Comparison of ENCODE assay signal across 10 cellular contexts in the genomic region with DNA sequence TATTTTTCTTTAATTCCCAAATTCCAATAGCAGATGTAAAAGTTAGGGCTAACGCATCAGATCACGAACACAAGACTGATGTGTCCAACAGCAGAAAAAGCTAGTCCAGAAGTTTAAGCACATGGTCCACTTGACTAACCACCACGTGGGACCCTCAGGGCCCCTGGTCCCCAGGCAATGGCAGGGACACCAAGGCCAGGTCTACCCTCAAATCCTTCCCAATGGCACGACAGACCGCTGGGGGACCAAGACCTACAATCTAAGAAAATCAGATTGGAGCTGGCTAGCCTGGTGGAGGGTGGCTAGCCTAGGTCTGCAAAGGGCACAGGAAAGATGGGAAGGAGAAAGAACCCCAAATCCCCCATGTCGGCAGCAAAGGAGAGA. TPM values are rescaled to one million over a fixed set of nuclear protein-coding genes. Genes with fewer than 3 reads are reported as not detected.
DNase-seq lines count a peak whose midpoint lies in the region; FAIRE-seq and TF ChIP-seq lines count a peak whose summit lies in the region.
"Had no signal": no experiment of that assay in that cellular context is flagged by ENCODE, and none has a peak within 500 bp of the region (broad histone marks: within the 10 kb centered on the region; RNA-seq: fewer than 3 reads in every experiment).

No MANE protein-coding gene starts in this region.

- peak overlapping the region; percentile 90 for H3K9ac ChIP-seq in HUES64 (ENCODE audit: low read depth, low read length)

- CTCF ChIA-PET in A673 (lab: Charles Lee), result interaction anchor here (1.5 to 1.6 kb wide), 2 partner anchors 12 to 13 kb away, joined by 5 to 6 read pairs; no protein-coding TSS in a partner anchor

- peaks cover 15% of the 10 kb centered on the region for H3K4me1 ChIP-seq in A673 (ENCODE audit: insufficient read depth, low read length, poor library complexity, severe bottlenecking)
- H3K4me1 ChIP-seq in HUES64 (ENCODE audit: insufficient read depth, low read length), result peaks cover 19% of the 10 kb centered on the region
- H3K4me1 ChIP-seq in muscle layer of duodenum (ENCODE audit: control insufficient read depth in 1 of 2, insufficient read depth in 2 of 2, low read length in 2 of 2), result peaks cover 15 to 42% of the 10 kb centered on the region in 2 donors

- FAIRE-seq in bronchial epithelial cell (lab: Jason Lieb, UNC), result no peak

- WGBS in HUES64, result 53% methylated on average over 6 of the region's 6 CpGs

- H3K9me3 ChIP-seq in A673 (ENCODE audit: low read depth, low read length, poor library complexity, severe bottlenecking) (no peaks in the 10 kb centered on the region), HUES64 (ENCODE audit: insufficient read depth, low read depth, low read length) (no peaks in the 10 kb centered on the region), muscle layer of duodenum (ENCODE audit: control insufficient read depth in 1 of 2, low read length in 2 of 2) (no peaks in the 10 kb centered on the region)

- POLR2A ChIA-PET in A673 (lab: Charles Lee; ENCODE audit: low non-redundant PET), result no interaction called here

- peaks cover 28% of the 10 kb centered on the region for H3K36me3 ChIP-seq in A673 (ENCODE audit: insufficient read depth, low read length, poor library complexity, severe bottlenecking)
- peaks cover 32% of the 10 kb centered on the region for H3K36me3 ChIP-seq in HUES64 (ENCODE audit: insufficient read depth, low read length)
- peaks cover 19% of the 10 kb centered on the region for H3K36me3 ChIP-seq in bronchial epithelial cell (ENCODE audit: control insufficient read depth, insufficient read depth, low read length)
- H3K36me3 ChIP-seq in muscle layer of duodenum (ENCODE audit: control insufficient read depth in 1 of 2, insufficient read depth in 2 of 2, low read length in 2 of 2), result peaks cover 0 to 12% of the 10 kb centered on the region in 2 donors

- H3K27me3 ChIP-seq in A673 (replicated peaks; ENCODE audit: insufficient read depth, low read depth, low read length, poor library complexity), result no peaks in the 10 kb centered on the region
- no peaks in the 10 kb centered on the region for H3K27me3 ChIP-seq in HUES64 (ENCODE audit: insufficient read depth, low read length)
- H3K27me3 ChIP-seq in bronchial epithelial cell (ENCODE audit: control insufficient read depth, insufficient read depth, low read length), result no peaks in the 10 kb centered on the region
- no peaks in the 10 kb centered on the region for H3K27me3 ChIP-seq in muscle layer of duodenum (ENCODE audit: low read depth, low read length)

- DNase-seq in A673 (ENCODE audit: low spot score), result no peak
- DNase-seq in bronchial epithelial cell (ENCODE audit: low read depth), result no peak
- no peak for DNase-seq in AG08396 (ENCODE audit: low spot score)
- DNase-seq in occipital lobe (lab: John Stamatoyannopoulos, UW), result no peak
- DNase-seq in NCI-H187 (lab: John Stamatoyannopoulos, UW), result no peak
- no peak for DNase-seq in caudate nucleus (lab: John Stamatoyannopoulos, UW)
- DNase-seq: cortex of kidney; stimulated activated CD8-positive, alpha-beta memory T cell treated with anti-CD3 and anti-CD28 coated beads, Interleukin-4, amount 100 ng/mL, for 48 hours had no signal

- peak overlapping the region; percentile 88 for H3K27ac ChIP-seq in A673 (ENCODE audit: low read depth, low read length, poor library complexity, severe bottlenecking)
- no peak overlapping the region for H3K27ac ChIP-seq in HUES64 (ENCODE audit: low read depth, low read length)
- H3K27ac ChIP-seq in muscle layer of duodenum (ENCODE audit: low read length), result no peak overlapping the region
- no peak overlapping the region for H3K27ac ChIP-seq in caudate nucleus (ENCODE audit: low read depth, low read length)

- peak overlapping the region; percentile 98 for H3K4me3 ChIP-seq in A673 (ENCODE audit: low read depth, low read length, poor library complexity, severe bottlenecking)
- peak overlapping the region; percentile 94 for H3K4me3 ChIP-seq in HUES64 (ENCODE audit: low read length)
- peak overlapping the region; percentile 67 for H3K4me3 ChIP-seq in bronchial epithelial cell (ENCODE audit: low read depth, low read length)
- H3K4me3 ChIP-seq in muscle layer of duodenum (ENCODE audit: low read depth in 1 of 2, low read length in 2 of 2), result peak overlapping the region; percentile 74 to 78

- BruUV-seq in A673 (replicated peaks; lab: Mats Ljungman, UMichigan), result no TSS peak

- TF ChIP-seq CTCF in A673 (conservative IDR thresholded peaks at IDR 0.05; ENCODE audit: low read depth, low read length) (no peak), bronchial epithelial cell (IDR thresholded peaks at IDR 0.05; ENCODE audit: insufficient read depth, low read length, severe bottlenecking) (no peak)

- intact Hi-C loops in A673 (cut with micrococcal nuclease; ENCODE audit: unreplicated experiment), result loop anchor here (5.0 kb wide), 2 partner anchors 90 to 130 kb away; partner anchors contain the start of gene PCOLCE

RNA-seq across cellular contexts. Expression of gene GIGYF1, which starts 1.5 kb away (rescaled TPM):
- 47.4 and 51.9 TPM in 2 replicates for total RNA-seq in A673 (2021)
- polyA plus RNA-seq in HUES64 (2013, experiment 1 of 2), result 48.3 TPM
- 40.5 TPM for polyA plus RNA-seq in HUES64 (2013, experiment 2 of 2)
- total RNA-seq in bronchial epithelial cell, result 9.9 and 14.2 TPM in 2 replicates
- total RNA-seq in occipital lobe, result 15.4 TPM

RNA-seq across cellular contexts. Expression of gene POP7, which starts 13.4 kb away (rescaled TPM):
- 68.8 and 72.6 TPM in 2 replicates for total RNA-seq in A673 (2021)
- polyA plus RNA-seq in HUES64 (2013, experiment 1 of 2), result 74.5 TPM
- polyA plus RNA-seq in HUES64 (2013, experiment 2 of 2), result 66.5 TPM
- 33.8 and 40.8 TPM in 2 replicates for total RNA-seq in bronchial epithelial cell
- total RNA-seq in occipital lobe, result 41.5 TPM

RNA-seq across cellular contexts. Expression of gene GNB2, which starts 19.0 kb away (rescaled TPM):
- 225 and 243 TPM in 2 replicates for total RNA-seq in A673 (2021)
- polyA plus RNA-seq in HUES64 (2013, experiment 1 of 2), result 101 TPM
- 107 TPM for polyA plus RNA-seq in HUES64 (2013, experiment 2 of 2)
- 66.1 and 88.7 TPM in 2 replicates for total RNA-seq in bronchial epithelial cell
- 57.7 TPM for total RNA-seq in occipital lobe

RNA-seq across cellular contexts. Expression of gene EPO, which starts 27.7 kb away (rescaled TPM):
- total RNA-seq in A673 (2021) (0.21 TPM in 1 of 2 replicates, not detected in the other), bronchial epithelial cell (not detected in 2 replicates), occipital lobe (not detected)
- not detected for polyA plus RNA-seq in HUES64 (2013, experiment 1 of 2)
- polyA plus RNA-seq in HUES64 (2013, experiment 2 of 2), result not detected

RNA-seq across cellular contexts. Expression of gene ACTL6B, which starts 36.3 kb away (rescaled TPM):
- total RNA-seq in A673 (2021) (0.31 TPM in 1 of 2 replicates, not detected in the other), bronchial epithelial cell (not detected in 2 replicates), occipital lobe (109 TPM)
- polyA plus RNA-seq in HUES64 (2013, experiment 1 of 2), result 0.30 TPM
- polyA plus RNA-seq in HUES64 (2013, experiment 2 of 2), result 0.63 TPM
